Comparison of ENCODE assay signal across 8 cellular contexts in the genomic region with DNA sequence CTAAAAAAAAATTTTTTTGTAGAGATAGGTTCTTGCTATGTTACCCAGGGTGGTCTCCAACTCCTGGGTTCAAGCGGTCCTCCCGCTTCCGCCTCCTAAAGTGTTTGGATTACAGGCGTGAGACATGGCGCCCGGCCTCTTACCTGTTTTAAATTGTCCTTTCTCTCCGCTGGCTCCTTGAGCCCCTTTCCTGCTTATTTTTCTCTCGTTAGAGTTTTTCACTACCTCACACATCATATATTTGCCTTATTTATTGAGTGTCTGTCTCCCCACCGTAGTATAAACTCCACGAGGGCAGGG. TPM values are rescaled to one million over a fixed set of nuclear protein-coding genes. Genes with fewer than 3 reads are reported as not detected.
DNase-seq lines count a peak whose midpoint lies in the region; ATAC-seq and TF ChIP-seq lines count a peak whose summit lies in the region.

No MANE protein-coding gene starts in this region.

- H3K27me3 ChIP-seq in heart left ventricle (peaks cover 0 to 9% (median 0%) of the 10 kb centered on the region in 9 donors), breast epithelium (no peaks in the 10 kb centered on the region), mesenchymal stem cell (ENCODE audit: control insufficient read depth in 1 of 2, insufficient read depth in 1 of 2, low read length in 2 of 2) (peaks cover 10 to 22% of the 10 kb centered on the region in 2 experiments), upper lobe of right lung (no peaks in the 10 kb centered on the region)

- peak overlapping the region in 1 of 2 experiments; percentile 56 for H3K14ac ChIP-seq in mesenchymal stem cell (ENCODE audit: low read length in 2 of 2)

- TF ChIP-seq POLR2A in heart left ventricle (IDR thresholded peaks at IDR 0.05) (no peak), breast epithelium (IDR thresholded peaks at IDR 0.05) (no peak)

- H3K4me1 ChIP-seq in heart left ventricle: peaks cover 0 to 17% (median 12%) of the 10 kb centered on the region in 12 donors
- no peaks in the 10 kb centered on the region for H3K4me1 ChIP-seq in breast epithelium
- H3K4me1 ChIP-seq in mesenchymal stem cell (ENCODE audit: control insufficient read depth, insufficient read depth, low read depth, low read length): peaks cover 12% of the 10 kb centered on the region
- peaks cover 6% of the 10 kb centered on the region for H3K4me1 ChIP-seq in upper lobe of right lung

- no peak overlapping the region for H2BK12ac ChIP-seq in mesenchymal stem cell (ENCODE audit: low read length in 2 of 2)

- no peak overlapping the region for H2AK5ac ChIP-seq in mesenchymal stem cell (ENCODE audit: low read length, severe bottlenecking)

- H3K36me3 ChIP-seq in heart left ventricle (no peaks in the 10 kb centered on the region), breast epithelium (no peaks in the 10 kb centered on the region), mesenchymal stem cell (ENCODE audit: control insufficient read depth in 1 of 2, insufficient read depth in 2 of 2, low read depth in 1 of 2, low read length in 2 of 2) (no peaks in the 10 kb centered on the region), upper lobe of right lung (no peaks in the 10 kb centered on the region)

- H2BK5ac ChIP-seq in mesenchymal stem cell (ENCODE audit: low read depth, low read length, poor library complexity, severe bottlenecking): no peak overlapping the region

- intact Hi-C loops in heart left ventricle (cut with DNase I): loop anchor here in 9 of 10 donors (2.0 to 10.0 kb wide), 19 partner anchors 67 to 453 kb away; partner anchors contain the start of genes ROGDI (in 5 of the 9), ANKS3 (in 4 of the 9), DNAAF8 (in 4 of the 9) and GLYR1 (in 1 of the 9)
- intact Hi-C loops in left cardiac atrium (cut with DNase I): loop anchor here in 1 of 2 donors (2.0 to 10.0 kb wide), 3 partner anchors 103 to 603 kb away; partner anchors contain the start of gene PAM16
- intact Hi-C loops in breast epithelium (cut with DNase I; ENCODE audit: low total_unique reads): no loop called here
- intact Hi-C loops in upper lobe of right lung (cut with DNase I): no loop called here

- H4K8ac ChIP-seq in mesenchymal stem cell (ENCODE audit: low read length): no peak overlapping the region

- H3K4ac ChIP-seq in mesenchymal stem cell (ENCODE audit: low read depth in 1 of 2, low read length in 2 of 2): no peak overlapping the region

- peak overlapping the region; percentile 97 for H3K4me2 ChIP-seq in mesenchymal stem cell (ENCODE audit: low read length, poor library complexity, severe bottlenecking)

- peak overlapping the region; percentile 67 for H3K9ac ChIP-seq in mesenchymal stem cell (ENCODE audit: low read length)

- no peak for DNase-seq in heart left ventricle
- DNase-seq in left cardiac atrium: no peak
- no peak for DNase-seq in breast epithelium (ENCODE audit: low spot score in 2 of 2)
- DNase-seq in mesenchymal stem cell: no peak
- DNase-seq in upper lobe of right lung: no peak
- no peak for DNase-seq in Ammon's horn (ENCODE audit: low spot score)

- no peak overlapping the region for H2BK120ac ChIP-seq in mesenchymal stem cell (ENCODE audit: low read depth, low read length)

- H3K4me3 ChIP-seq in heart left ventricle: peak overlapping the region in 11 of 12 donors; percentile 20 to 67 (median 54)
- H3K4me3 ChIP-seq in breast epithelium: peak overlapping the region; percentile 42 to 74 (median 63)
- peak overlapping the region; percentile 56 to 80 for H3K4me3 ChIP-seq in mesenchymal stem cell (ENCODE audit: insufficient read depth in 1 of 2, low read depth in 1 of 2, low read length in 2 of 2)
- peak overlapping the region; percentile 51 for H3K4me3 ChIP-seq in upper lobe of right lung

- H3K23ac ChIP-seq in mesenchymal stem cell (ENCODE audit: low read length in 2 of 2): no peak overlapping the region

- no peak overlapping the region for H4K91ac ChIP-seq in mesenchymal stem cell (ENCODE audit: low read length)

- peak overlapping the region in 1 of 2 experiments; percentile 65 for H3K18ac ChIP-seq in mesenchymal stem cell (ENCODE audit: low read depth in 1 of 2, low read length in 2 of 2)

- no peak for TF ChIP-seq CTCF in heart left ventricle (IDR thresholded peaks at IDR 0.05)
- no peak for TF ChIP-seq CTCF in breast epithelium (IDR thresholded peaks at IDR 0.05)
- no peak for TF ChIP-seq CTCF in upper lobe of right lung (IDR thresholded peaks at IDR 0.05)

- no peaks in the 10 kb centered on the region for H3K9me3 ChIP-seq in heart left ventricle
- H3K9me3 ChIP-seq in breast epithelium: no peaks in the 10 kb centered on the region
- H3K9me3 ChIP-seq in mesenchymal stem cell (ENCODE audit: control insufficient read depth, low read length): no peaks in the 10 kb centered on the region
- no peaks in the 10 kb centered on the region for H3K9me3 ChIP-seq in upper lobe of right lung

- peak overlapping the region in 9 of 12 donors; percentile 2 to 69 (median 36) for H3K27ac ChIP-seq in heart left ventricle
- H3K27ac ChIP-seq in breast epithelium: peak overlapping the region; percentile 40 to 67
- no peak overlapping the region for H3K27ac ChIP-seq in mesenchymal stem cell (ENCODE audit: low read length, poor library complexity, severe bottlenecking)
- peak overlapping the region; percentile 43 for H3K27ac ChIP-seq in upper lobe of right lung

- ATAC-seq in heart left ventricle: no peak
- ATAC-seq in left cardiac atrium: no peak
- ATAC-seq in upper lobe of right lung: no peak
- no peak for ATAC-seq in esophagus mucosa
- ATAC-seq in HG02870 (IDR thresholded peaks at IDR 0.05; ENCODE audit: unreplicated experiment): no peak

- WGBS in heart left ventricle, 4 donors: 22 to 26% (median 23%) methylated on average over 10 of the region's 10 CpGs
- WGBS in mesenchymal stem cell: 45% methylated on average over 10 of the region's 10 CpGs

- peak overlapping the region; percentile 86 for H2AFZ ChIP-seq in mesenchymal stem cell (ENCODE audit: low read depth, low read length)

- H3K79me1 ChIP-seq in mesenchymal stem cell (replicated peaks; ENCODE audit: low read length, poor library complexity, severe bottlenecking): no peaks in the 10 kb centered on the region

- no peak overlapping the region for H2BK15ac ChIP-seq in mesenchymal stem cell (ENCODE audit: low read depth, poor library complexity, severe bottlenecking)

RNA-seq across cellular contexts. Expression of gene SEC14L5, which starts 0.8 kb away (rescaled TPM):
- total RNA-seq in heart left ventricle (10 to 100 TPM in 5 of 9 donors, 1 to 10 TPM in 4; 1.6 to 25.4 (median 11.6) TPM), left cardiac atrium (1 to 10 TPM in 1 of 2 donors, under 1 TPM in 1; 0.58 to 2.3 TPM), breast epithelium (1 to 10 TPM in 1 of 3 donors, under 1 TPM in 2; 0.33 to 1.3 (median 0.59) TPM), upper lobe of right lung (0.52 TPM), esophagus mucosa (1.2 TPM)
- polyA plus RNA-seq in heart left ventricle: 1 to 10 TPM in 1 of 2 donors, under 1 TPM in 1; 0.11 to 5.0 TPM
- polyA plus RNA-seq in mesenchymal stem cell (2013, experiment 1 of 2): 0.01 TPM
- polyA plus RNA-seq in mesenchymal stem cell (2013, experiment 2 of 2): not detected

RNA-seq across cellular contexts. Expression of gene PPL, which starts 20.4 kb away (rescaled TPM):
- total RNA-seq in heart left ventricle: 10 to 100 TPM in 3 of 9 donors, 1 to 10 TPM in 6; 6.4 to 23.8 (median 8.3) TPM
- polyA plus RNA-seq in heart left ventricle: 1 to 10 TPM; 4.3 to 5.1 TPM
- 10 to 100 TPM in 1 of 2 donors, 1 to 10 TPM in 1; 6.1 to 15.8 TPM for total RNA-seq in left cardiac atrium
- total RNA-seq in breast epithelium: 100 to 1,000 TPM in 1 of 3 donors, 10 to 100 TPM in 2; 53.1 to 169 (median 97.5) TPM
- 0.46 TPM for polyA plus RNA-seq in mesenchymal stem cell (2013, experiment 1 of 2)
- 0.47 TPM for polyA plus RNA-seq in mesenchymal stem cell (2013, experiment 2 of 2)
- total RNA-seq in upper lobe of right lung: 78.1 TPM
- total RNA-seq in esophagus mucosa: 705 TPM

Comparison
In these comparisons a context has a peak if more than half of its experiments do, and no peak if none do; other contexts are left out.
1. intact Hi-C loops: an anchor here in heart left ventricle (2.0 to 10.0 kb wide); none called in breast epithelium and upper lobe of right lung.